21 cellular contexts compared by ENCODE assay signal in the genomic region with DNA sequence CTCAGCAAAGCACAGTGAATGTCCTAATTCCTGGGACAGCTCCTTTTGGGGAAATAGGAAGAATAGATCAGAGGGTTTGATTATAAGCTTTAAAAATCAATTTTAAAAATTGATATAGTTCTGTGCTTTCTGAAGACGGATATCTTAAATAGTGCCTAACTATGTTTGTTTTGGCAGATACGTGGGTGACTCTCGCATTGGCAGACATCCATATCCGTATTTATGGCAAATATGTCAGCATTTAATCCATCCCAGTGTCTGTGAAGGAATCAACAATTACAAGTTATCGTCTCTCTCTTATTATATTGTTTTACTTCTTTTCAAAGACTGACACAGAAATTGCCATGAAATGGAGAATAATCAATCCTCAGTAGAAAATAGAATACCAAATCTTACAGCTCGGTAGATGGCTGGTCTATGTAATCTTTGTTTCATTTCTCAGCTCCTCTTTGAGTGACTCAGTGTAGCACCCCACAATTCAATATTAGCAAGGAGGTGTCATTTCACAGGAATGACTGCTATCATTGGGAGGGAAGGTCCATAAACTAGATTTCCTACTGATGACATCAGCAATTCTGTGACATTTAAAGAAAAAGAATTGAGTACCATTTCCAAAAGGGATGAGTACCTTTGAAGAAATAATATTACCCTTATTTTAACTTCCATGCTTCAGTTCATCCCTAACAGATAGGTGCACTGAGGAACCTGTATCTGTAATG.
A peak's percentile ranks its signal among the peaks of the same experiment; 100 is the strongest.
DNase-seq lines count a peak whose midpoint lies in the region; ATAC-seq and TF ChIP-seq lines count a peak whose summit lies in the region.
"Had no signal": no experiment of that assay in that cellular context is flagged by ENCODE, and none has a peak within 500 bp of the region (broad histone marks: within the 10 kb centered on the region; RNA-seq: fewer than 3 reads in every experiment).

No MANE protein-coding gene starts in this region.

- H3K4me1 ChIP-seq in MM.1S (ENCODE audit: low read length): peaks cover 69% of the 10 kb centered on the region
- H3K4me1 ChIP-seq: gastrocnemius medialis had no signal

- H3K27ac ChIP-seq in MM.1S (ENCODE audit: low read length) (peak overlapping the region; percentile 96), VCaP (peak overlapping the region; percentile 87)
- H3K27ac ChIP-seq: gastrocnemius medialis, neutrophil had no signal

- H3K36me3 ChIP-seq in MM.1S (replicated peaks; ENCODE audit: insufficient read depth, low read length): no peaks in the 10 kb centered on the region
- H3K36me3 ChIP-seq: gastrocnemius medialis, neutrophil had no signal

- ATAC-seq in left colon (peak; percentile 72), HG03175 (IDR thresholded peaks at IDR 0.05; ENCODE audit: unreplicated experiment) (no peak)
- no peak for ATAC-seq in effector memory CD8-positive, alpha-beta T cell (replicated peaks)
- ATAC-seq in natural killer cell treated with Interleukin-12 subunit alpha and Interleukin-12 subunit beta and Interleukin-15 and Interleukin-18, amount 100 ng/mL, for 72 hours: no peak
- ATAC-seq: gastrocnemius medialis had no signal

- H3K9me3 ChIP-seq in MM.1S (replicated peaks; ENCODE audit: insufficient read depth, low read length): no peaks in the 10 kb centered on the region
- H3K9me3 ChIP-seq: gastrocnemius medialis, neutrophil had no signal

- no peaks in the 10 kb centered on the region for H3K36me3 Mint-ChIP-seq in effector memory CD8-positive, alpha-beta T cell (ENCODE audit: insufficient read depth)
- H3K36me3 Mint-ChIP-seq in natural killer cell treated with Interleukin-12 subunit alpha and Interleukin-12 subunit beta and Interleukin-15 and Interleukin-18, amount 100 ng/mL, for 72 hours: no peaks in the 10 kb centered on the region

- peak overlapping the region; percentile 88 for H3K9ac ChIP-seq in MM.1S (ENCODE audit: low read length)

- no peak overlapping the region for H3K27ac Mint-ChIP-seq in effector memory CD8-positive, alpha-beta T cell
- no peak overlapping the region for H3K27ac Mint-ChIP-seq in natural killer cell treated with Interleukin-12 subunit alpha and Interleukin-12 subunit beta and Interleukin-15 and Interleukin-18, amount 100 ng/mL, for 72 hours

- H3K9me2 ChIP-seq in MM.1S (replicated peaks; ENCODE audit: insufficient read depth, low read length): no peaks in the 10 kb centered on the region

- TF ChIP-seq CTCF in GM12865 (IDR thresholded peaks at IDR 0.05; ENCODE audit: insufficient read depth, low read depth, low read length, missing control alignments) (no peak), MM.1S (IDR thresholded peaks at IDR 0.05; ENCODE audit: low read length) (no peak), VCaP (conservative IDR thresholded peaks at IDR 0.05) (no peak)

- no peaks in the 10 kb centered on the region for H3K9me3 Mint-ChIP-seq in effector memory CD8-positive, alpha-beta T cell
- H3K9me3 Mint-ChIP-seq in natural killer cell treated with Interleukin-12 subunit alpha and Interleukin-12 subunit beta and Interleukin-15 and Interleukin-18, amount 100 ng/mL, for 72 hours: no peaks in the 10 kb centered on the region

- H2AFZ ChIP-seq in MM.1S (ENCODE audit: low read length): no peak overlapping the region

- peak overlapping the region; percentile 77 for H3K4me2 ChIP-seq in MM.1S (ENCODE audit: low read depth, low read length)

- H3K79me2 ChIP-seq in MM.1S (ENCODE audit: low read length): peaks cover 12% of the 10 kb centered on the region

- intact Hi-C loops in left colon (cut with DNase I, micrococcal nuclease): no loop called here

- H3K27me3 Mint-ChIP-seq in effector memory CD8-positive, alpha-beta T cell: peaks cover 38 to 74% of the 10 kb centered on the region in 2 donors
- peaks cover 51 to 55% of the 10 kb centered on the region in 2 donors for H3K27me3 Mint-ChIP-seq in natural killer cell treated with Interleukin-12 subunit alpha and Interleukin-12 subunit beta and Interleukin-15 and Interleukin-18, amount 100 ng/mL, for 72 hours

- peaks cover 16 to 19% of the 10 kb centered on the region in 2 donors for H3K4me1 Mint-ChIP-seq in effector memory CD8-positive, alpha-beta T cell (ENCODE audit: low read depth in 2 of 2)
- peaks cover 19 to 21% of the 10 kb centered on the region in 2 donors for H3K4me1 Mint-ChIP-seq in natural killer cell treated with Interleukin-12 subunit alpha and Interleukin-12 subunit beta and Interleukin-15 and Interleukin-18, amount 100 ng/mL, for 72 hours (ENCODE audit: low read depth in 2 of 2)

- H3K4me3 ChIP-seq in GM12865 (ENCODE audit: low read depth, low read length) (no peak overlapping the region), MM.1S (ENCODE audit: low read length) (peak overlapping the region; percentile 35)
- H3K4me3 ChIP-seq: gastrocnemius medialis had no signal

- no peaks in the 10 kb centered on the region for H3K27me3 ChIP-seq in MM.1S (replicated peaks; ENCODE audit: insufficient read depth, low read length)
- H3K27me3 ChIP-seq: gastrocnemius medialis had no signal

- H3F3A ChIP-seq in MM.1S (ENCODE audit: insufficient read depth, low read length): peaks cover 64% of the 10 kb centered on the region

- no peak overlapping the region for H3K4me3 Mint-ChIP-seq in effector memory CD8-positive, alpha-beta T cell
- H3K4me3 Mint-ChIP-seq in natural killer cell treated with Interleukin-12 subunit alpha and Interleukin-12 subunit beta and Interleukin-15 and Interleukin-18, amount 100 ng/mL, for 72 hours: no peak overlapping the region

- DNase-seq in GM12865 (ENCODE audit: low read depth): peak; percentile 40
- DNase-seq in MM.1S: no peak
- no peak for DNase-seq in left colon
- DNase-seq in effector memory CD8-positive, alpha-beta T cell: no peak
- no peak for DNase-seq in DMS 273 treated with DMSO at 0.1 percent for 48 hours (lab: John Stamatoyannopoulos, UW)
- DNase-seq in natural killer cell treated with Interleukin-12 subunit alpha and Interleukin-12 subunit beta and Interleukin-15 and Interleukin-18, amount 100 ng/mL, for 72 hours (ENCODE audit: low spot score): no peak
- DNase-seq: activated CD4-positive, alpha-beta T cell treated with anti-CD3 and anti-CD28 coated beads, Interleukin-2, amount 50 U/mL, for 1 hour; activated naive CD4-positive, alpha-beta T cell; AML-193; anterior cingulate cortex; COR-L47; EL; gastrocnemius medialis; KG1; NCI-H524; retina; stimulated activated CD4-positive, alpha-beta T cell treated with anti-CD3 and anti-CD28 coated beads, Interleukin-12 subunit alpha, Interleukin-12 subunit beta, amount 100 ng/mL, for 4 hours; SW 1271 had no signal

- H4K20me1 ChIP-seq in MM.1S (ENCODE audit: insufficient read depth, low read length): no peaks in the 10 kb centered on the region
